ENCODE assay signal across 19 cellular contexts in the genomic region with DNA sequence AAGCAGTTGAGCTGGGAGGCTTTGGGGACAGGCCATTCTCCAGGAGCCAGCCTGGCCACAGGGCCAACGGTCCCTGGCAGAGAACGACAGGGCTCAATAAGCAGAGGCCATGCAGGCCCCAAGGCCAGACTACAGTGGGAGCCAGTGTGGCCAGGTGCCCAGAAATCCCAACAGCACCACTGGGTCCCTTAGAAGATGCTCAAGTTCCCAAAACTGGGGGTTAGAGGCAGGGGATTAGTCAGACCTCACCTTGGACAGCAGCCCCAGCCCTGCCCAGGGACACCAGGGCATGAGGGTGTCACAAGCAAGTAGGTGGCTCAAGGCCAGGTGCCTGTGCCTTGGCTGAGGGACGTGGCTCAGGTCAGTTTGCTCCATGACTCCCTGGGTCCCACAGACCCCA. TPM values are rescaled to one million over a fixed set of nuclear protein-coding genes. Genes with fewer than 3 reads are reported as not detected.
A peak's percentile ranks its signal among the peaks of the same experiment; 100 is the strongest.
DNase-seq lines count a peak whose midpoint lies in the region; ATAC-seq, FAIRE-seq and TF ChIP-seq lines count a peak whose summit lies in the region.
"Had no signal": no experiment of that assay in that cellular context is flagged by ENCODE, and none has a peak within 500 bp of the region (broad histone marks: within the 10 kb centered on the region; RNA-seq: fewer than 3 reads in every experiment).

No MANE protein-coding gene starts in this region.

- peaks cover 28% of the 10 kb centered on the region for H3K4me1 Mint-ChIP-seq in stimulated activated effector memory CD8-positive, alpha-beta T cell treated with anti-CD3 and anti-CD28 coated beads, Interleukin-12 subunit alpha, Interleukin-12 subunit beta, amount 100 ng/mL, for 72 hours

- no peak overlapping the region for H3K4me2 ChIP-seq in neuronal stem cell (ENCODE audit: insufficient read depth, low read length, poor library complexity, severe bottlenecking)

- H3K23ac ChIP-seq in neuronal stem cell (ENCODE audit: low read depth, low read length, poor library complexity) = no peak overlapping the region

- ATAC-seq in Right ventricle myocardium superior (ENCODE audit: poor library complexity) = peak; percentile 57
- ATAC-seq in stimulated activated effector memory CD8-positive, alpha-beta T cell treated with anti-CD3 and anti-CD28 coated beads, Interleukin-12 subunit alpha, Interleukin-12 subunit beta, amount 100 ng/mL, for 72 hours = peak; percentile 22

- TF ChIP-seq CTCF in left ventricle myocardium inferior (IDR thresholded peaks at IDR 0.05; ENCODE audit: borderline replicate concordance) = no peak
- TF ChIP-seq CTCF in lower leg skin (IDR thresholded peaks at IDR 0.05) = no peak

- no peaks in the 10 kb centered on the region for H3K36me3 Mint-ChIP-seq in stimulated activated effector memory CD8-positive, alpha-beta T cell treated with anti-CD3 and anti-CD28 coated beads, Interleukin-12 subunit alpha, Interleukin-12 subunit beta, amount 100 ng/mL, for 72 hours

- H3K14ac ChIP-seq in neuronal stem cell (ENCODE audit: low read length) = peak overlapping the region; percentile 79

- H2BK15ac ChIP-seq in neuronal stem cell (ENCODE audit: low read length) = no peak overlapping the region

- H2BK12ac ChIP-seq in neuronal stem cell (ENCODE audit: low read length) = no peak overlapping the region

- H3K9me3 ChIP-seq in left ventricle myocardium inferior (replicated peaks) = no peaks in the 10 kb centered on the region
- H3K9me3 ChIP-seq in neuronal stem cell (replicated peaks in 1 of 2; ENCODE audit: control insufficient read depth in 2 of 2, insufficient read depth in 1 of 2, low read depth in 1 of 2, low read length in 2 of 2) = peaks cover 2 to 6% of the 10 kb centered on the region in 2 donors
- H3K9me3 ChIP-seq: SJSA1 had no signal

- H2AFZ ChIP-seq in neuronal stem cell (ENCODE audit: low read length) = no peak overlapping the region

- DNase-seq in Right ventricle myocardium superior = peak; percentile 64
- DNase-seq in cardiac septum (ENCODE audit: low spot score) = no peak
- peak; percentile 39 for DNase-seq in left ventricle myocardium inferior
- no peak for DNase-seq in neuronal stem cell (ENCODE audit: low spot score)
- no peak for DNase-seq in stimulated activated effector memory CD8-positive, alpha-beta T cell treated with anti-CD3 and anti-CD28 coated beads, Interleukin-12 subunit alpha, Interleukin-12 subunit beta, amount 100 ng/mL, for 72 hours (ENCODE audit: low spot score in 2 of 2)
- no peak for DNase-seq in GM12892 (ENCODE audit: insufficient read length)
- no peak for DNase-seq in lower leg skin (ENCODE audit: low spot score in 2 of 2)
- no peak for DNase-seq in hippocampal formation (lab: John Stamatoyannopoulos, UW)
- DNase-seq: AML-193, H9, KG1, NCI-H1092, NCI-H1436, NCI-H1930, NCI-H69 had no signal

- H3K18ac ChIP-seq in neuronal stem cell (ENCODE audit: low read length) = no peak overlapping the region

- no peak overlapping the region for H3K4me3 Mint-ChIP-seq in stimulated activated effector memory CD8-positive, alpha-beta T cell treated with anti-CD3 and anti-CD28 coated beads, Interleukin-12 subunit alpha, Interleukin-12 subunit beta, amount 100 ng/mL, for 72 hours
- H3K4me3 Mint-ChIP-seq: H9 had no signal

- H4K91ac ChIP-seq in neuronal stem cell (ENCODE audit: low read depth, low read length, poor library complexity) = no peak overlapping the region

- H4K8ac ChIP-seq in neuronal stem cell (ENCODE audit: low read depth, low read length) = no peak overlapping the region

- no peak overlapping the region for H3K4ac ChIP-seq in neuronal stem cell (ENCODE audit: low read length)

- FAIRE-seq in GM12892 (lab: Jason Lieb, UNC) = no peak

- no peak overlapping the region for H3K27ac Mint-ChIP-seq in stimulated activated effector memory CD8-positive, alpha-beta T cell treated with anti-CD3 and anti-CD28 coated beads, Interleukin-12 subunit alpha, Interleukin-12 subunit beta, amount 100 ng/mL, for 72 hours
- H3K27ac Mint-ChIP-seq: H9 had no signal

- H3K4me1 ChIP-seq in left ventricle myocardium inferior = peaks cover 42% of the 10 kb centered on the region
- no peaks in the 10 kb centered on the region for H3K4me1 ChIP-seq in neuronal stem cell (ENCODE audit: control insufficient read depth in 2 of 2, insufficient read depth in 1 of 2, low read depth in 1 of 2, low read length in 2 of 2)

- H2AK5ac ChIP-seq in neuronal stem cell (ENCODE audit: low read depth, low read length) = no peak overlapping the region

- H3K4me3 ChIP-seq in left ventricle myocardium inferior = no peak overlapping the region
- H3K4me3 ChIP-seq in neuronal stem cell (ENCODE audit: low read length in 2 of 2) = peak overlapping the region in 1 of 2 donors; percentile 45
- no peak overlapping the region for H3K4me3 ChIP-seq in lower leg skin (ENCODE audit: low read depth, poor library complexity, severe bottlenecking)
- H3K4me3 ChIP-seq: SJSA1 had no signal

- WGBS in neuronal stem cell (ENCODE audit: extremely low coverage in 2 of 2, insufficient read length in 2 of 2, insufficient replicate concordance in 1 of 2), 2 donors = no CpG with 5 or more reads among the region's 3 CpGs
- WGBS in lower leg skin, 2 donors = 85 to 90% methylated on average over 3 of the region's 3 CpGs

- H3K36me3 ChIP-seq in left ventricle myocardium inferior (no peaks in the 10 kb centered on the region), neuronal stem cell (replicated peaks in 1 of 2; ENCODE audit: control insufficient read depth in 2 of 2, insufficient read depth in 2 of 2, low read length in 2 of 2) (no peaks in the 10 kb centered on the region)
- H3K36me3 ChIP-seq: SJSA1 had no signal

- no peak for TF ChIP-seq POLR2A in GM12892 (IDR thresholded peaks at IDR 0.05; ENCODE audit: low read depth, low read length)
- TF ChIP-seq POLR2A in lower leg skin (IDR thresholded peaks at IDR 0.05) = no peak

- H3K9ac ChIP-seq in neuronal stem cell (ENCODE audit: low read depth, low read length, poor library complexity) = no peak overlapping the region

- H2BK5ac ChIP-seq in neuronal stem cell (ENCODE audit: low read length) = no peak overlapping the region

- H3K27ac ChIP-seq in left ventricle myocardium inferior (replicated peaks) = peak overlapping the region; percentile 33
- H3K27ac ChIP-seq in neuronal stem cell (replicated peaks; ENCODE audit: low read length) = no peak overlapping the region
- H3K27ac ChIP-seq: HL-60, SJSA1 had no signal

- H3K9me3 Mint-ChIP-seq in stimulated activated effector memory CD8-positive, alpha-beta T cell treated with anti-CD3 and anti-CD28 coated beads, Interleukin-12 subunit alpha, Interleukin-12 subunit beta, amount 100 ng/mL, for 72 hours = no peaks in the 10 kb centered on the region

- no peaks in the 10 kb centered on the region for H3K27me3 ChIP-seq in left ventricle myocardium inferior (ENCODE audit: low read depth)
- H3K27me3 ChIP-seq in neuronal stem cell (ENCODE audit: control insufficient read depth in 3 of 3, insufficient read depth in 3 of 3, low read depth in 1 of 3, low read length in 3 of 3) = no peaks in the 10 kb centered on the region
- H3K27me3 ChIP-seq: SJSA1 had no signal

- no peaks in the 10 kb centered on the region for H3K79me1 ChIP-seq in neuronal stem cell (ENCODE audit: low read depth, low read length)

- intact Hi-C loops in Right ventricle myocardium superior (cut with DNase I) = no loop called here
- intact Hi-C loops in cardiac septum (cut with DNase I) = no loop called here
- intact Hi-C loops in left ventricle myocardium inferior (cut with micrococcal nuclease) = no loop called here
- intact Hi-C loops in lower leg skin (cut with DNase I; ENCODE audit: low total_unique reads) = no loop called here

- no peak overlapping the region for H2BK120ac ChIP-seq in neuronal stem cell (ENCODE audit: low read depth, low read length)

RNA-seq across cellular contexts. Expression of gene SCGB2B2, which starts 12.8 kb away (rescaled TPM):
- 0.13 TPM for total RNA-seq in Right ventricle myocardium superior
- total RNA-seq in cardiac septum = 1.2 TPM
- total RNA-seq in left ventricle myocardium inferior = not detected
- 0.06 TPM for polyA plus RNA-seq in neuronal stem cell (2013, experiment 1 of 2)
- 0.03 TPM for polyA plus RNA-seq in neuronal stem cell (2013, experiment 2 of 2)
- not detected for polyA plus RNA-seq in GM12892 (2012; ENCODE audit: missing spikeins)
- total RNA-seq in lower leg skin = 1 to 10 TPM; 4.3 to 8.3 (median 6.6) TPM
- total RNA-seq: A172, H9, HT-29, SJSA1 had no signal

RNA-seq across cellular contexts. Expression of gene ZNF302, which starts 13.3 kb away (rescaled TPM):
- total RNA-seq in Right ventricle myocardium superior = 39.8 TPM
- total RNA-seq in cardiac septum = 32.6 TPM
- total RNA-seq in left ventricle myocardium inferior = 45.6 TPM
- 27.5 TPM for polyA plus RNA-seq in neuronal stem cell (2013, experiment 1 of 2)
- polyA plus RNA-seq in neuronal stem cell (2013, experiment 2 of 2) = 28.6 TPM
- polyA plus RNA-seq in GM12892 (2012; ENCODE audit: missing spikeins) = 15.6 TPM
- 10 to 100 TPM in 3 of 4 donors, 1 to 10 TPM in 1; 9.2 to 21.4 (median 11.6) TPM for total RNA-seq in lower leg skin

Comparison
In these comparisons a context has a peak if more than half of its experiments do, and no peak if none do; other contexts are left out.
1. DNase-seq: peak in Right ventricle myocardium superior (single experiment) and left ventricle myocardium inferior (single experiment); none in cardiac septum (single experiment), neuronal stem cell (single experiment), stimulated activated effector memory CD8-positive, alpha-beta T cell treated with anti-CD3 and anti-CD28 coated beads, Interleukin-12 subunit alpha, Interleukin-12 subunit beta, amount 100 ng/mL, for 72 hours (0 of 2), GM12892 (single experiment), lower leg skin (0 of 2) and hippocampal formation (0 of 2).